ENCODE assay signal across 14 cellular contexts in genomic region chr2:213147550-213147949, GRCh38. TPM values are rescaled to one million over a fixed set of nuclear protein-coding genes. Genes with fewer than 3 reads are reported as not detected.
DNase-seq lines count a peak whose midpoint lies in the region; ATAC-seq and TF ChIP-seq lines count a peak whose summit lies in the region.
"Had no signal": no experiment of that assay in that cellular context is flagged by ENCODE, and none has a peak within 500 bp of the region (broad histone marks: within the 10 kb centered on the region; RNA-seq: fewer than 3 reads in every experiment).

No MANE protein-coding gene starts in this region.

- H3K9ac ChIP-seq in Loucy (ENCODE audit: low read depth, low read length, poor library complexity, severe bottlenecking): peak overlapping the region; percentile 95

- H3K27me3 ChIP-seq in CD8-positive, alpha-beta T cell (ENCODE audit: insufficient read depth, low read length): no peaks in the 10 kb centered on the region
- H3K27me3 ChIP-seq in Loucy (ENCODE audit: insufficient read depth, low read length, poor library complexity, severe bottlenecking): peaks cover 10% of the 10 kb centered on the region
- no peaks in the 10 kb centered on the region for H3K27me3 ChIP-seq in brain microvascular endothelial cell (replicated peaks)
- H3K27me3 ChIP-seq: esophagus muscularis mucosa, stomach had no signal

- H3K9me3 ChIP-seq in CD8-positive, alpha-beta T cell (ENCODE audit: low read length): no peaks in the 10 kb centered on the region
- no peaks in the 10 kb centered on the region for H3K9me3 ChIP-seq in Loucy (ENCODE audit: insufficient read depth, low read depth, low read length)
- H3K9me3 ChIP-seq: esophagus muscularis mucosa, stomach had no signal

- H3F3A ChIP-seq in Loucy (ENCODE audit: low read depth): peaks cover 7% of the 10 kb centered on the region

- CTCF ChIA-PET in CD8-positive, alpha-beta T cell (lab: Charles Lee): interaction anchor here (1.8 to 3.1 kb wide), 3 partner anchors 16 to 370 kb away, joined by 4 to 15 read pairs (median 9); no protein-coding TSS in a partner anchor

- TF ChIP-seq CTCF in CD8-positive, alpha-beta T cell (IDR thresholded peaks at IDR 0.05): no peak
- TF ChIP-seq CTCF in Loucy (conservative IDR thresholded peaks at IDR 0.05; ENCODE audit: low read length) (no peak), brain microvascular endothelial cell (IDR thresholded peaks at IDR 0.05; ENCODE audit: low read depth, low read length, missing control alignments) (no peak)

- H3K4me3 Mint-ChIP-seq in CD8-positive, alpha-beta T cell: peak overlapping the region; percentile 90
- H3K4me3 Mint-ChIP-seq: CD14-positive monocyte, nephron progenitor cell had no signal

- H3K4me3 ChIP-seq in CD8-positive, alpha-beta T cell (ENCODE audit: low read depth, low read length): no peak overlapping the region
- H3K4me3 ChIP-seq in Loucy (ENCODE audit: low read length, poor library complexity, severe bottlenecking) (peak overlapping the region; percentile 85), brain microvascular endothelial cell (ENCODE audit: low read depth, low read length) (no peak overlapping the region)

- H2AFZ ChIP-seq in Loucy (ENCODE audit: low read length): no peak overlapping the region

- H3K4me1 ChIP-seq in CD8-positive, alpha-beta T cell (ENCODE audit: insufficient read depth, low read length): peaks cover 4% of the 10 kb centered on the region
- H3K4me1 ChIP-seq in Loucy (ENCODE audit: insufficient read depth, low read length, poor library complexity, severe bottlenecking): peaks cover 20% of the 10 kb centered on the region

- in situ Hi-C loops in brain microvascular endothelial cell (cut with HindIII; ENCODE audit: low pct_ligation_motif_present, low sequenced_read_pairs): no loop called here

- H3K36me3 Mint-ChIP-seq in CD8-positive, alpha-beta T cell: peaks cover 12% of the 10 kb centered on the region

- H3K9me2 ChIP-seq in Loucy (replicated peaks; ENCODE audit: low read depth, low read length): no peaks in the 10 kb centered on the region

- no peaks in the 10 kb centered on the region for H3K36me3 ChIP-seq in CD8-positive, alpha-beta T cell (ENCODE audit: insufficient read depth, low read length)
- H3K36me3 ChIP-seq in Loucy (ENCODE audit: insufficient read depth, low read length): peaks cover 37% of the 10 kb centered on the region
- peaks cover 8% of the 10 kb centered on the region for H3K36me3 ChIP-seq in brain microvascular endothelial cell (replicated peaks)
- H3K36me3 ChIP-seq: esophagus muscularis mucosa, stomach had no signal

- no peak overlapping the region for H3K27ac ChIP-seq in CD8-positive, alpha-beta T cell (ENCODE audit: low read depth, low read length)
- H3K27ac ChIP-seq in brain microvascular endothelial cell: no peak overlapping the region
- H3K27ac ChIP-seq: esophagus muscularis mucosa, stomach had no signal

- H3K27me3 Mint-ChIP-seq in CD8-positive, alpha-beta T cell (ENCODE audit: low read depth): no peaks in the 10 kb centered on the region

- POLR2A ChIA-PET in CD8-positive, alpha-beta T cell (lab: Charles Lee): no interaction called here

- peak overlapping the region; percentile 86 for H3K4me2 ChIP-seq in Loucy (ENCODE audit: low read depth, low read length, poor library complexity, severe bottlenecking)

- H3K4me1 Mint-ChIP-seq in CD8-positive, alpha-beta T cell (ENCODE audit: low read depth): peaks cover 63% of the 10 kb centered on the region

- H3K27ac Mint-ChIP-seq in CD8-positive, alpha-beta T cell: peak overlapping the region; percentile 85
- H3K27ac Mint-ChIP-seq: CD14-positive monocyte, nephron progenitor cell had no signal

- no peak for ATAC-seq in CD8-positive, alpha-beta T cell
- ATAC-seq in GM18909 (IDR thresholded peaks at IDR 0.05; ENCODE audit: poor library complexity, unreplicated experiment) (peak; percentile 23), HG03108 (IDR thresholded peaks at IDR 0.05; ENCODE audit: unreplicated experiment) (no peak)

- intact Hi-C loops in CD8-positive, alpha-beta T cell (cut with DNase I, micrococcal nuclease): no loop called here

- peaks cover 93% of the 10 kb centered on the region for H3K79me2 ChIP-seq in Loucy (ENCODE audit: insufficient read depth, low read length)

- DNase-seq in CD8-positive, alpha-beta T cell: peak in 1 of 7 experiments; percentile 22
- DNase-seq in effector CD4-positive, alpha-beta T cell: peak; percentile 9
- DNase-seq in NCI-H1436 treated with DMSO at 0.1 percent for 48 hours (lab: John Stamatoyannopoulos, UW) (no peak), NCI-H187 (lab: John Stamatoyannopoulos, UW) (no peak), brain microvascular endothelial cell (no peak)
- DNase-seq: KG1, nephron progenitor cell, SHP77 treated with DMSO at 0.1 percent for 48 hours, stomach had no signal

- peaks cover 20% of the 10 kb centered on the region for H4K20me1 ChIP-seq in Loucy (ENCODE audit: insufficient read depth, low read length, poor library complexity, severe bottlenecking)

- H3K9me3 Mint-ChIP-seq in CD8-positive, alpha-beta T cell: no peaks in the 10 kb centered on the region
- H3K9me3 Mint-ChIP-seq: nephron progenitor cell had no signal

RNA-seq across cellular contexts. Expression of gene IKZF2, which starts 3.9 kb away (rescaled TPM):
- total RNA-seq in CD8-positive, alpha-beta T cell: 10 to 100 TPM; 11.2 to 14.6 TPM
